Comparison of ENCODE assay signal across 20 cellular contexts in the genomic region with DNA sequence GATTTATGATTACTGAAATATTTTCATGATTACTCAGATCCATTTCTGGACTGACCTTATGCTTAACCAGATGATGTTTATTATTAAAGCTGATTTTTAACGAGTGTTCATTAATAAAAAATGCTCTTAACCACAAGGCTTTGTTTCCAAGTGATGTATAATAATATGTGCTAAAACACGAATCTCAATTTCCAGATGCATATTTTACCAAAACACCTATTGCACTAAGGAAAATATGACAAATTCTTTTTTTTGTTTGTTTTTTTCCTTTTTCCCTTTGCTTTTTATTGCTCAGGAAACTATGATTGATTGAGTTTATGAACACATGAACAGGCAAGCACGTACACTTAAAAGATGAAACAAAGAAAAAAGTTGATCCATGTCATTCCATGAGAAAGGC. TPM values are rescaled to one million over a fixed set of nuclear protein-coding genes. Genes with fewer than 3 reads are reported as not detected.
DNase-seq lines count a peak whose midpoint lies in the region; ATAC-seq and TF ChIP-seq lines count a peak whose summit lies in the region.
"Had no signal": no experiment of that assay in that cellular context is flagged by ENCODE, and none has a peak within 500 bp of the region (broad histone marks: within the 10 kb centered on the region; RNA-seq: fewer than 3 reads in every experiment).

No MANE protein-coding gene starts in this region.

- ATAC-seq in SK-N-SH treated with all-trans-retinoic acid at 6 μM for 48 hours (no peak), foreskin keratinocyte (peak; percentile 1)
- ATAC-seq: HepG2 had no signal

- peaks cover 13% of the 10 kb centered on the region for H3K36me3 Mint-ChIP-seq in Caco-2 (ENCODE audit: insufficient read depth, unreplicated experiment)

- TF ChIP-seq CTCF in SK-N-SH (IDR thresholded peaks at IDR 0.05): no peak
- TF ChIP-seq CTCF in mammary epithelial cell (conservative IDR thresholded peaks at IDR 0.05 in 1 of 2, IDR thresholded peaks at IDR 0.05 in 1 of 2; ENCODE audit: extremely low read depth in 1 of 2, insufficient read depth in 1 of 2, low read depth in 1 of 2, low read length in 2 of 2): no peak
- TF ChIP-seq CTCF in foreskin keratinocyte (conservative IDR thresholded peaks at IDR 0.05): no peak
- no peak for TF ChIP-seq CTCF in transverse colon (IDR thresholded peaks at IDR 0.05)
- TF ChIP-seq CTCF in Caco-2 (IDR thresholded peaks at IDR 0.05; ENCODE audit: insufficient read depth in 1 of 2, low read depth in 1 of 2, low read length in 1 of 2, severe bottlenecking in 1 of 2, unreplicated experiment in 1 of 2): no peak
- no peak for TF ChIP-seq CTCF in vagina (IDR thresholded peaks at IDR 0.05)

- no peak for TF ChIP-seq POLR2A in transverse colon (IDR thresholded peaks at IDR 0.05)
- TF ChIP-seq POLR2A in vagina (IDR thresholded peaks at IDR 0.05): no peak

- H4K20me1 ChIP-seq in SK-N-SH (ENCODE audit: insufficient read depth) (no peaks in the 10 kb centered on the region), mammary epithelial cell (ENCODE audit: insufficient read depth, low read length) (no peaks in the 10 kb centered on the region)

- intact Hi-C loops in mammary epithelial cell (cut with micrococcal nuclease): no loop called here
- intact Hi-C loops in transverse colon (cut with DNase I; ENCODE audit: low total_unique reads): loop anchor here (10.0 kb wide), 1 partner anchor 334 kb away; no protein-coding TSS in a partner anchor
- intact Hi-C loops in Caco-2 (cut with micrococcal nuclease; ENCODE audit: unreplicated experiment): no loop called here
- intact Hi-C loops in vagina (cut with DNase I): no loop called here

- H3K36me3 ChIP-seq in SK-N-SH (replicated peaks in 1 of 2; ENCODE audit: control insufficient read depth in 1 of 2, insufficient read depth in 2 of 2, low read length in 1 of 2) (peaks cover 0 to 7% of the 10 kb centered on the region in 2 experiments), mammary epithelial cell (ENCODE audit: insufficient read depth, low read length) (no peaks in the 10 kb centered on the region), transverse colon (no peaks in the 10 kb centered on the region), Caco-2 (ENCODE audit: control insufficient read depth, insufficient read depth, low read length) (no peaks in the 10 kb centered on the region), vagina (no peaks in the 10 kb centered on the region)

- peaks cover 43% of the 10 kb centered on the region for H3F3A ChIP-seq in SK-N-SH (replicated peaks; ENCODE audit: insufficient read depth)

- H2AFZ ChIP-seq in SK-N-SH (ENCODE audit: low read depth) (no peak overlapping the region), mammary epithelial cell (ENCODE audit: low read depth, low read length) (peak overlapping the region; percentile 31)

- 62% methylated on average over 3 of the region's 3 CpGs for WGBS in SK-N-SH (ENCODE audit: low lambda C conversion rate)
- 0% methylated on average over 3 of the region's 3 CpGs for WGBS in mammary epithelial cell (ENCODE audit: low coverage, missing lambda C conversion rate)
- WGBS in transverse colon (ENCODE audit: low coverage in 1 of 2), 2 donors: 70 to 73% methylated on average over 3 of the region's 3 CpGs

- H3K4me3 Mint-ChIP-seq in Caco-2 (ENCODE audit: unreplicated experiment): no peak overlapping the region
- H3K4me3 Mint-ChIP-seq: CD14-positive monocyte had no signal

- POLR2A ChIA-PET in SK-N-SH (lab: Yijun Ruan, JAX) (no interaction called here), Caco-2 (lab: Charles Lee) (no interaction called here)

- no peaks in the 10 kb centered on the region for H3K9me3 Mint-ChIP-seq in Caco-2 (ENCODE audit: unreplicated experiment)
- H3K9me3 Mint-ChIP-seq: CD14-positive monocyte had no signal

- H3K27ac Mint-ChIP-seq in Caco-2 (ENCODE audit: unreplicated experiment): no peak overlapping the region

- H3K4me1 Mint-ChIP-seq in Caco-2 (ENCODE audit: low read depth, unreplicated experiment): peaks cover 52% of the 10 kb centered on the region

- H3K27ac ChIP-seq in SK-N-SH (ENCODE audit: low read depth in 2 of 2, low read length in 1 of 2): peak overlapping the region; percentile 34 to 93; a peak in 3 of 4 replicates
- H3K27ac ChIP-seq in mammary epithelial cell (ENCODE audit: insufficient read depth, low read depth, low read length): peak overlapping the region; percentile 95
- H3K27ac ChIP-seq in foreskin keratinocyte: peak overlapping the region; percentile 77
- peak overlapping the region in 3 of 4 donors; percentile 74 to 79 (median 76) for H3K27ac ChIP-seq in transverse colon
- H3K27ac ChIP-seq in vagina: no peak overlapping the region
- H3K27ac ChIP-seq: 22Rv1 had no signal

- H3K79me2 ChIP-seq in SK-N-SH (ENCODE audit: insufficient read depth) (no peaks in the 10 kb centered on the region; the same call in 1 of the 2 replicates), mammary epithelial cell (ENCODE audit: insufficient read depth, low read length) (peaks cover 4% of the 10 kb centered on the region)

- H3K9me3 ChIP-seq in SK-N-SH (no peaks in the 10 kb centered on the region), mammary epithelial cell (replicated peaks; ENCODE audit: insufficient read depth, low read length) (no peaks in the 10 kb centered on the region), transverse colon (no peaks in the 10 kb centered on the region), Caco-2 (no peaks in the 10 kb centered on the region), vagina (no peaks in the 10 kb centered on the region)

- TF ChIP-seq RAD21 in SK-N-SH (IDR thresholded peaks at IDR 0.05; ENCODE audit: low read length): no peak

- no peaks in the 10 kb centered on the region for H3K9me2 ChIP-seq in SK-N-SH

- DNase-seq in SK-N-SH (no peak), mammary epithelial cell (no peak), foreskin keratinocyte (peak; percentile 69 to 72), transverse colon (no peak), NCI-H226 (no peak), Caco-2 (no peak), vagina (ENCODE audit: extremely low spot score in 2 of 2) (no peak)
- DNase-seq: DMS 273 treated with DMSO at 0.1 percent for 48 hours, GF-D8, GOT3, KG1, NCI-H1417, NCI-H187, NCI-H2107, NCI-H510A treated with DMSO at 0.1 percent for 48 hours, NCI-H774 had no signal

- in situ Hi-C loops in mammary epithelial cell (cut with MboI; ENCODE audit: low sequenced_read_pairs in 2 of 2) (no loop called here), transverse colon (cut with MboI; ENCODE audit: low pct_ligation_motif_present in 1 of 4, low pct_unique_long_range_greater_than_20kb in 1 of 4, low sequenced_read_pairs in 3 of 4) (no loop called here)

- H3K9ac ChIP-seq in SK-N-SH (peak overlapping the region; percentile 9; the same call in 1 of the 2 replicates), mammary epithelial cell (ENCODE audit: insufficient read depth, low read length) (peak overlapping the region; percentile 73)

- TF ChIP-seq EP300 in SK-N-SH (IDR thresholded peaks at IDR 0.05; ENCODE audit: borderline replicate concordance in 1 of 2, low read depth in 1 of 2, low read length in 1 of 2) (no peak), transverse colon (IDR thresholded peaks at IDR 0.05; ENCODE audit: low read depth) (no peak)

- CTCF ChIA-PET in SK-N-SH (lab: Yijun Ruan, JAX) (interaction anchor here (1.3 kb wide), 1 partner anchor 14 kb away, joined by 4 read pairs; no protein-coding TSS in a partner anchor), mammary epithelial cell (lab: Charles Lee; ENCODE audit: low non-redundant PET) (interaction anchor here (0.6 kb wide), 1 partner anchor 350 kb away, joined by 3 read pairs; no protein-coding TSS in a partner anchor), Caco-2 (lab: Charles Lee) (no interaction called here)

- H3K4me3 ChIP-seq in SK-N-SH (ENCODE audit: low read depth in 2 of 2, low read length in 1 of 2) (no peak overlapping the region), mammary epithelial cell (replicated peaks in 1 of 3; ENCODE audit: insufficient read depth in 1 of 3, low read depth in 2 of 3, low read length in 3 of 3) (no peak overlapping the region), transverse colon (no peak overlapping the region), Caco-2 (ENCODE audit: low read depth, low read length) (no peak overlapping the region), vagina (no peak overlapping the region)

- H3K27me3 ChIP-seq in SK-N-SH (ENCODE audit: insufficient read depth) (no peaks in the 10 kb centered on the region), mammary epithelial cell (ENCODE audit: insufficient read depth, low read length) (no peaks in the 10 kb centered on the region), foreskin keratinocyte (no peaks in the 10 kb centered on the region), transverse colon (no peaks in the 10 kb centered on the region), Caco-2 (replicated peaks; ENCODE audit: control insufficient read depth, insufficient read depth, low read length) (no peaks in the 10 kb centered on the region), vagina (no peaks in the 10 kb centered on the region)

- BruUV-seq in mammary epithelial cell (replicated peaks; lab: Mats Ljungman, UMichigan) (no TSS peak), Caco-2 (replicated peaks; lab: Mats Ljungman, UMichigan) (no TSS peak)

- no peak overlapping the region for H3K4me2 ChIP-seq in SK-N-SH
- H3K4me2 ChIP-seq in mammary epithelial cell (ENCODE audit: insufficient read depth, low read depth, low read length): peak overlapping the region; percentile 75

- dilution Hi-C loops in mammary epithelial cell (cut with HindIII; ENCODE audit: low sequenced_read_pairs): no loop called here

- peaks cover 18 to 45% of the 10 kb centered on the region in 2 experiments for H3K4me1 ChIP-seq in SK-N-SH (ENCODE audit: control insufficient read depth in 1 of 2, insufficient read depth in 2 of 2, low read depth in 1 of 2, low read length in 1 of 2)
- H3K4me1 ChIP-seq in mammary epithelial cell (ENCODE audit: insufficient read depth, low read length): peaks cover 59% of the 10 kb centered on the region
- peaks cover 52% of the 10 kb centered on the region for H3K4me1 ChIP-seq in foreskin keratinocyte
- peaks cover 13 to 57% (median 37%) of the 10 kb centered on the region in 4 donors for H3K4me1 ChIP-seq in transverse colon
- peaks cover 69% of the 10 kb centered on the region for H3K4me1 ChIP-seq in Caco-2
- peaks cover 25% of the 10 kb centered on the region for H3K4me1 ChIP-seq in vagina

- no peaks in the 10 kb centered on the region for H3K27me3 Mint-ChIP-seq in Caco-2 (ENCODE audit: insufficient read depth, unreplicated experiment)

TF ChIP-seq in SK-N-SH treated with all-trans-retinoic acid at 6 μM for 48 hours, 23 proteins besides CTCF, POLR2A, EP300 and RAD21 (continues in another document):
- TF ChIP-seq SNAI2 (CRISPR knock-in tag; IDR thresholded peaks at IDR 0.05): no peak
- TF ChIP-seq TOX (CRISPR knock-in tag; IDR thresholded peaks at IDR 0.05; ENCODE audit: borderline replicate concordance): no peak

RNA-seq across cellular contexts. Expression of a gene that starts 16.9 kb away (rescaled TPM):
- 64.8 and 71.4 TPM in 2 replicates for polyA plus RNA-seq in SK-N-SH (2012; rRNA removed)
- 37.6 and 45.0 TPM in 2 replicates for polyA plus RNA-seq in SK-N-SH (2012; cell fraction: cytosol; rRNA removed)
- 225 and 270 TPM in 2 replicates for polyA plus RNA-seq in SK-N-SH (2012; cell fraction: nucleus; rRNA removed)
- total RNA-seq in mammary epithelial cell: 100 to 1,000 TPM; 190 to 291 TPM
- 367 TPM for polyA plus RNA-seq in mammary epithelial cell
- 673 TPM for polyA minus RNA-seq in mammary epithelial cell
- total RNA-seq in foreskin keratinocyte: 163 and 174 TPM in 2 replicates
- polyA plus RNA-seq in foreskin keratinocyte: 46.0 and 62.1 TPM in 2 replicates
- 10 to 100 TPM; 22.9 to 83.4 (median 53.2) TPM for total RNA-seq in transverse colon
- 22.4 and 30.8 TPM in 2 replicates for total RNA-seq in Caco-2 (2022)
- total RNA-seq in vagina: 51.1 TPM

Comparison
In these comparisons a context has a peak if more than half of its experiments do, and no peak if none do; other contexts are left out.
1. DNase-seq: peak in foreskin keratinocyte (2 of 2); none in SK-N-SH (single experiment), mammary epithelial cell (single experiment), transverse colon (single experiment), NCI-H226 (single experiment), Caco-2 (0 of 2) and vagina (0 of 2).